In the genomic region with DNA sequence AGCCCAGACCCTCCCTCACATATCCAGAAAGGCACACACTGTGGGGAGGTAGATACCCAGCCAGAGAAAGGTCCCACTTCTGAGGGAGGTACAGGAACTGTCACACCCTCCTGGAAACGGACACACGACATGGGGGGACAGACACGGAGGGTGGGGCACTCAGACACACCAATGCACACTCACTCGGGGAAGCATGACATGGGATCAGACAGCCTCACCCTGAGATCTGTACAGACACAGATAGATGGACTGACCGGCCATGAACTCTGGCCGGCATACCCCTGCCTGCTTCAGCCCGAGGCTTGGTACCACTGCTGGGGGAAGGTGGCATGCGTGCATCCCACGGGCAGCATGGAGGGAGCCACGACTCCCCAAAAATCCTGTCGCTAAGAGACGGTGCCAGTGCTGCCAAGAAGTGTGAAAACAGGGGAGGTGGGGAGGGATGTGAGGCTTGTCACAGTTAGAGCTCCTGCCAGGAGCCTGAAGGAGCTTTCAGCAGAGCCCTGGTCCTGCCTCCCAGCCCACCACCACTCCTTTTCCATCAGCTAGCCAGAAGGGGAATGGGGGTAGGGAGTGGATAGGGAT, we compare ENCODE assay signal across 20 cellular contexts. TPM values are rescaled to one million over a fixed set of nuclear protein-coding genes. Genes with fewer than 3 reads are reported as not detected.
DNase-seq lines count a peak whose midpoint lies in the region; TF ChIP-seq lines count a peak whose summit lies in the region.
"Had no signal": no experiment of that assay in that cellular context is flagged by ENCODE, and none has a peak within 500 bp of the region (broad histone marks: within the 10 kb centered on the region; RNA-seq: fewer than 3 reads in every experiment).

No MANE protein-coding gene starts in this region.

- no peak overlapping the region for H3K4me2 ChIP-seq in osteoblast (ENCODE audit: insufficient read depth, low read length)

- no peaks in the 10 kb centered on the region for H3K79me2 ChIP-seq in osteoblast (ENCODE audit: insufficient read depth, low read length)

- in situ Hi-C loops in transverse colon (cut with MboI; ENCODE audit: low pct_ligation_motif_present in 1 of 4, low pct_unique_long_range_greater_than_20kb in 1 of 4, low sequenced_read_pairs in 3 of 4), result no loop called here

- no peak for TF ChIP-seq EP300 in transverse colon (IDR thresholded peaks at IDR 0.05; ENCODE audit: low read depth)

- intact Hi-C loops in transverse colon (cut with DNase I; ENCODE audit: low total_unique reads), result no loop called here

- peaks cover 16% of the 10 kb centered on the region for H3K27me3 ChIP-seq in osteoblast (ENCODE audit: insufficient read depth, low read length)
- peaks cover 4% of the 10 kb centered on the region for H3K27me3 ChIP-seq in transverse colon

- H3K36me3 ChIP-seq in osteoblast (ENCODE audit: insufficient read depth, low read length) (no peaks in the 10 kb centered on the region), transverse colon (no peaks in the 10 kb centered on the region)

- no peaks in the 10 kb centered on the region for H3K4me1 ChIP-seq in osteoblast (ENCODE audit: insufficient read depth, low read length)
- H3K4me1 ChIP-seq in transverse colon, result peaks cover 6 to 26% (median 15%) of the 10 kb centered on the region in 4 donors

- H3K9me3 ChIP-seq in osteoblast (ENCODE audit: low read depth, low read length) (no peaks in the 10 kb centered on the region), transverse colon (no peaks in the 10 kb centered on the region)

- WGBS in transverse colon (ENCODE audit: low coverage in 1 of 2), 2 donors, result 61% methylated on average over 10 of the region's 12 CpGs; no CpG with 5 or more reads in 1 of the 2 donors

- TF ChIP-seq POLR2A in transverse colon (IDR thresholded peaks at IDR 0.05), result no peak

- no peak overlapping the region for H3K4me3 ChIP-seq in osteoblast (ENCODE audit: insufficient read depth, low read length)
- no peak overlapping the region for H3K4me3 ChIP-seq in transverse colon

- no peaks in the 10 kb centered on the region for H4K20me1 ChIP-seq in osteoblast (ENCODE audit: insufficient read depth, low read length)

- no peak overlapping the region for H2AFZ ChIP-seq in osteoblast (ENCODE audit: low read length)

- TF ChIP-seq CTCF in osteoblast (IDR thresholded peaks at IDR 0.05; ENCODE audit: extremely low read depth, low read depth, low read length) (no peak), transverse colon (IDR thresholded peaks at IDR 0.05) (no peak)

- DNase-seq in cerebellar cortex (ENCODE audit: low spot score) (peak; percentile 43), inferior parietal cortex (ENCODE audit: extremely low spot score) (peak; percentile 29), osteoblast (ENCODE audit: insufficient read length, low spot score, missing footprints) (peak; percentile 47), transverse colon (peak; percentile 34), NCI-H526 treated with DMSO at 0.1 percent for 48 hours (lab: John Stamatoyannopoulos, UW) (no peak), pons (ENCODE audit: low spot score) (no peak), NCI-H69 (lab: John Stamatoyannopoulos, UW) (no peak), activated gamma-delta T cell treated with Interleukin-2 at 50 U/mL for 16 hours (no peak)
- DNase-seq: CD4-positive, CD25-positive, alpha-beta regulatory T cell; H7; NCI-H1105 treated with DMSO at 0.1 percent for 48 hours; NCI-H1694 treated with DMSO at 0.1 percent for 48 hours; NCI-H2107; NCI-H226; NCI-H526; RPMI8226 had no signal

- H3K27ac ChIP-seq in osteoblast (ENCODE audit: low read depth, low read length) (no peak overlapping the region), transverse colon (no peak overlapping the region)

RNA-seq across cellular contexts. Expression of gene CPNE6, which starts 0.6 kb away (rescaled TPM):
- total RNA-seq in osteoblast (not detected in 2 replicates), transverse colon (1 to 10 TPM in 1 of 4 donors, not detected in 3; 3.4 TPM)
- total RNA-seq: B cell; CD4-positive, CD25-positive, alpha-beta regulatory T cell; H7; HT1080; LHCN-M2; OCI-LY7 had no signal

RNA-seq across cellular contexts. Expression of gene CARMIL3, which starts 20.1 kb away (rescaled TPM):
- total RNA-seq in osteoblast, result not detected in 2 replicates
- total RNA-seq in transverse colon, result 1 to 10 TPM in 3 of 4 donors, under 1 TPM in 1; 0.20 to 4.1 (median 3.0) TPM

RNA-seq across cellular contexts. Expression of gene PCK2, which starts 22.2 kb away (rescaled TPM):
- total RNA-seq in osteoblast (26.2 and 35.1 TPM in 2 replicates), transverse colon (100 to 1,000 TPM in 3 of 4 donors, 10 to 100 TPM in 1; 74.4 to 238 (median 130) TPM)

RNA-seq across cellular contexts. Expression of gene DCAF11, which starts 42.6 kb away (rescaled TPM):
- total RNA-seq in osteoblast (73.4 and 84.7 TPM in 2 replicates), transverse colon (100 to 1,000 TPM in 3 of 4 donors, 10 to 100 TPM in 1; 86.4 to 267 (median 198) TPM)

RNA-seq across cellular contexts. Expression of gene NRL, which starts 42.8 kb away (rescaled TPM):
- total RNA-seq in osteoblast (1.5 and 1.8 TPM in 2 replicates), transverse colon (1 to 10 TPM in 3 of 4 donors, not detected in 1; 1.1 to 2.9 (median 1.6) TPM)

Comparison
In these comparisons a context has a peak if more than half of its experiments do, and no peak if none do; other contexts are left out.
1. DNase-seq: peak in cerebellar cortex (single experiment), inferior parietal cortex (single experiment), osteoblast (single experiment) and transverse colon (single experiment); none in NCI-H526 treated with DMSO at 0.1 percent for 48 hours (single experiment), pons (single experiment), NCI-H69 (single experiment) and activated gamma-delta T cell treated with Interleukin-2 at 50 U/mL for 16 hours (single experiment).